ENCODE assay signal across 16 cellular contexts in the genomic region with DNA sequence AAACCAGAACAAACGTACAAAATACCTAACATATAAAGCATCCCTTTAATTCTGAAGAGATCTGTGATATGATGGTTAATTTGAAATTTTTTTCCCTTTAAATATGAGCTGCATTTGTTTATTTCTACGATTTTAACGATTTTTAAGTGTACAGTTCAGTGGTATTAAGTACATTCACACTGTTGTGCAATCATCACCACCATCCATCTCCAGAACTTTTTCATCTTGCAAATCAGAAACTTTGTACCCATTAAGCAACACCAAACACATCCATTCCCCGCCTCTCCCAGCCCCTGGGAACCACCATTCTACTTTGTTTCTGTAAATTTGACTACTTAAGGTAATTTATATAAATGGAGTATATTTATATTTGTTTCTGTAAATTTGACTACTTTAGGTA. TPM values are rescaled to one million over a fixed set of nuclear protein-coding genes. Genes with fewer than 3 reads are reported as not detected.
DNase-seq lines count a peak whose midpoint lies in the region; ATAC-seq, FAIRE-seq and TF ChIP-seq lines count a peak whose summit lies in the region.
"Had no signal": no experiment of that assay in that cellular context is flagged by ENCODE, and none has a peak within 500 bp of the region (broad histone marks: within the 10 kb centered on the region; RNA-seq: fewer than 3 reads in every experiment).

No MANE protein-coding gene starts in this region.

- in situ Hi-C loops in IMR-90 (cut with MboI; ENCODE audit: low sequenced_read_pairs): no loop called here

- H4K8ac ChIP-seq in IMR-90 (ENCODE audit: low read depth in 2 of 2, low read length in 2 of 2) (no peak overlapping the region), H1 (ENCODE audit: extremely low read depth, insufficient read depth, low read length) (no peak overlapping the region)

- H3K4ac ChIP-seq in IMR-90 (ENCODE audit: low read depth, low read length) (no peak overlapping the region), H1 (replicated peaks; ENCODE audit: insufficient read length, low read depth, low read length) (no peak overlapping the region)

- POLR2A ChIA-PET in IMR-90 (lab: Charles Lee; ENCODE audit: unreplicated experiment): no interaction called here
- POLR2A ChIA-PET in H1 (lab: Charles Lee; ENCODE audit: partially characterized antibody): no interaction called here

- H3K4me1 ChIP-seq in IMR-90 (ENCODE audit: control insufficient read depth, insufficient read depth, low read length) (peaks cover 14% of the 10 kb centered on the region), H1 (replicated peaks in 1 of 4; ENCODE audit: control insufficient read depth in 3 of 4, insufficient read depth in 4 of 4, low read length in 3 of 4) (peaks cover 0 to 5% (median 4%) of the 10 kb centered on the region in 4 experiments; a peak in 4 of 7 replicates), right lobe of liver (peaks cover 0 to 46% (median 17%) of the 10 kb centered on the region in 4 donors)

- H4K91ac ChIP-seq in IMR-90 (ENCODE audit: insufficient read depth, low read depth, low read length) (no peak overlapping the region), H1 (replicated peaks; ENCODE audit: insufficient read length, low read length) (no peak overlapping the region)

- TF ChIP-seq RAD21 in IMR-90 (IDR thresholded peaks at IDR 0.05; ENCODE audit: low read length) (no peak), H1 (IDR thresholded peaks at IDR 0.05 in 1 of 2, conservative IDR thresholded peaks at IDR 0.05 in 1 of 2; ENCODE audit: low read depth in 2 of 2, low read length in 2 of 2) (no peak)

- H3K4me3 ChIP-seq in IMR-90 (ENCODE audit: insufficient read depth, low read depth, low read length): no peak overlapping the region
- H3K4me3 ChIP-seq in H1 (ENCODE audit: extremely low read depth in 1 of 4, insufficient read depth in 2 of 4, low read depth in 3 of 4, low read length in 4 of 4): no peak overlapping the region
- no peak overlapping the region for H3K4me3 ChIP-seq in right lobe of liver
- H3K4me3 ChIP-seq: HAP-1 had no signal

- H4K20me1 ChIP-seq in IMR-90 (ENCODE audit: insufficient read depth, low read length): peaks cover 41% of the 10 kb centered on the region
- peaks cover 2% of the 10 kb centered on the region in 2 experiments for H4K20me1 ChIP-seq in H1 (replicated peaks in 1 of 2; ENCODE audit: control insufficient read depth in 1 of 2, insufficient read depth in 2 of 2, low read length in 2 of 2)

- dilution Hi-C loops in IMR-90 (cut with HindIII; ENCODE audit: low sequenced_read_pairs, unreplicated experiment): no loop called here

- ATAC-seq in IMR-90 (ENCODE audit: low read depth): no peak
- peak; percentile 69 to 85 (median 74) for ATAC-seq in right lobe of liver
- ATAC-seq in HG03135 (IDR thresholded peaks at IDR 0.05; ENCODE audit: unreplicated experiment): no peak

- no peak overlapping the region for H3K56ac ChIP-seq in IMR-90 (ENCODE audit: extremely low read depth, insufficient read depth, low read length)
- no peak overlapping the region for H3K56ac ChIP-seq in H1 (replicated peaks; ENCODE audit: insufficient read length, low read depth, low read length)

- TF ChIP-seq EP300 in H1 (IDR thresholded peaks at IDR 0.05; ENCODE audit: borderline replicate concordance in 1 of 2, low read depth in 2 of 2, low read length in 2 of 2): no peak

- no CpG with 5 or more reads among the region's 4 CpGs for WGBS in IMR-90 (ENCODE audit: extremely low coverage in 2 of 2, insufficient read length in 1 of 2), 2 experiments
- WGBS in H1 (ENCODE audit: extremely low coverage in 1 of 2, insufficient coverage in 1 of 2, insufficient read length in 1 of 2, insufficient replicate concordance in 2 of 2, low coverage in 1 of 2, low lambda C conversion rate in 2 of 2, missing lambda C conversion rate in 1 of 2), 2 experiments: 80% methylated on average over 4 of the region's 4 CpGs; no CpG with 5 or more reads in 1 of the 2 experiments
- 25% methylated on average over 4 of the region's 4 CpGs for WGBS in right lobe of liver (ENCODE audit: insufficient coverage, low coverage, low lambda C conversion rate, missing lambda C conversion rate)

- no peak overlapping the region for H3K23ac ChIP-seq in IMR-90 (ENCODE audit: low read depth, low read length)
- no peak overlapping the region for H3K23ac ChIP-seq in H1 (ENCODE audit: insufficient read length)

- H3K14ac ChIP-seq in IMR-90 (replicated peaks; ENCODE audit: low read depth, low read length) (no peak overlapping the region), H1 (ENCODE audit: insufficient read length) (no peak overlapping the region)

- BruUV-seq in IMR-90 (replicated peaks; lab: Mats Ljungman, UMichigan): no TSS peak

- H3K9me3 ChIP-seq in IMR-90 (ENCODE audit: control insufficient read depth, insufficient read depth, low read length) (no peaks in the 10 kb centered on the region), H1 (ENCODE audit: insufficient read depth in 2 of 2, low read depth in 1 of 2, low read length in 1 of 2) (no peaks in the 10 kb centered on the region), right lobe of liver (no peaks in the 10 kb centered on the region)
- H3K9me3 ChIP-seq: Caco-2, HAP-1 had no signal

- H3K36me3 ChIP-seq in IMR-90 (ENCODE audit: control insufficient read depth, insufficient read depth, low read length) (peaks cover 6% of the 10 kb centered on the region), H1 (ENCODE audit: control insufficient read depth in 2 of 4, insufficient read depth in 4 of 4, low read length in 3 of 4) (no peaks in the 10 kb centered on the region; a peak in 1 of 8 replicates), right lobe of liver (no peaks in the 10 kb centered on the region)
- H3K36me3 ChIP-seq: HAP-1 had no signal

- H3K9ac ChIP-seq in IMR-90 (ENCODE audit: low read depth, low read length): no peak overlapping the region
- H3K9ac ChIP-seq in H1 (replicated peaks in 1 of 4; ENCODE audit: extremely low read depth in 1 of 4, low read depth in 3 of 4, low read length in 3 of 4): no peak overlapping the region

- no peak overlapping the region for H3K4me2 ChIP-seq in IMR-90 (ENCODE audit: low read depth, low read length)
- H3K4me2 ChIP-seq in H1 (ENCODE audit: insufficient read depth in 1 of 2, low read depth in 2 of 2, low read length in 2 of 2): no peak overlapping the region

- peaks cover 13% of the 10 kb centered on the region for H3K9me1 ChIP-seq in IMR-90 (ENCODE audit: insufficient read depth, low read length)

- H4K5ac ChIP-seq in IMR-90 (ENCODE audit: low read depth, low read length): no peak overlapping the region
- no peak overlapping the region for H4K5ac ChIP-seq in H1 (ENCODE audit: insufficient read length, low read depth, low read length)

- no peak overlapping the region for H2AFZ ChIP-seq in IMR-90 (replicated peaks; ENCODE audit: low read length, poor library complexity)
- H2AFZ ChIP-seq in H1 (ENCODE audit: low read length): no peak overlapping the region

- H2BK120ac ChIP-seq in IMR-90 (ENCODE audit: low read depth, low read length) (no peak overlapping the region), H1 (replicated peaks; ENCODE audit: low read depth, low read length) (no peak overlapping the region)

- FAIRE-seq in GM12892 (lab: Jason Lieb, UNC) (peak; percentile 9), H1 (lab: Jason Lieb, UNC) (no peak), D721Med (lab: Jason Lieb, UNC) (no peak)

- no peaks in the 10 kb centered on the region for H3K27me3 ChIP-seq in IMR-90 (ENCODE audit: control insufficient read depth, insufficient read depth, low read length)
- no peaks in the 10 kb centered on the region for H3K27me3 ChIP-seq in H1 (replicated peaks in 1 of 4; ENCODE audit: control insufficient read depth in 3 of 4, extremely low read depth in 1 of 4, insufficient read depth in 3 of 4, low read length in 3 of 4)
- H3K27me3 ChIP-seq in right lobe of liver: no peaks in the 10 kb centered on the region

- no peak overlapping the region for H3K27ac ChIP-seq in IMR-90 (ENCODE audit: insufficient read depth, low read length)
- no peak overlapping the region for H3K27ac ChIP-seq in H1 (ENCODE audit: low read depth, low read length)
- peak overlapping the region in 2 of 3 donors; percentile 16 to 44 for H3K27ac ChIP-seq in right lobe of liver
- H3K27ac ChIP-seq: C4-2B had no signal

- no peak overlapping the region for H2AK5ac ChIP-seq in IMR-90 (ENCODE audit: low read depth, low read length)
- no peak overlapping the region for H2AK5ac ChIP-seq in H1 (ENCODE audit: low read depth, low read length)

- TF ChIP-seq POLR2A in GM12892 (IDR thresholded peaks at IDR 0.05; ENCODE audit: low read depth, low read length): no peak
- no peak for TF ChIP-seq POLR2A in IMR-90 (IDR thresholded peaks at IDR 0.05; ENCODE audit: low read depth, low read length)
- TF ChIP-seq POLR2A in H1 (IDR thresholded peaks at IDR 0.05; ENCODE audit: control extremely low read depth in 1 of 2, low read depth in 2 of 2, low read length in 2 of 2): no peak
- TF ChIP-seq POLR2A in right lobe of liver (IDR thresholded peaks at IDR 0.05): no peak

- no peak overlapping the region for H3K18ac ChIP-seq in IMR-90 (ENCODE audit: low read depth, low read length)
- H3K18ac ChIP-seq in H1 (ENCODE audit: extremely low read depth, low read length): no peak overlapping the region

- H3K23me2 ChIP-seq in H1 (ENCODE audit: low read depth, low read length): no peaks in the 10 kb centered on the region

- intact Hi-C loops in IMR-90 (cut with micrococcal nuclease) (no loop called here), right lobe of liver (cut with DNase I) (no loop called here), posterior vena cava (cut with DNase I) (no loop called here)

- DNase-seq in GM12892 (ENCODE audit: insufficient read length) (no peak), IMR-90 (no peak), H1 (ENCODE audit: low read depth in 1 of 2, low spot score in 2 of 2) (no peak), right lobe of liver (no peak), D721Med (ENCODE audit: insufficient read length, low spot score) (no peak), posterior vena cava (ENCODE audit: low spot score) (no peak)
- DNase-seq: AML-193; Caco-2; CD4-positive, alpha-beta T cell; DMS153; DMS79; GDM1; GOT3 had no signal

- H2BK15ac ChIP-seq in IMR-90 (ENCODE audit: low read depth, low read length): no peak overlapping the region
- H2BK15ac ChIP-seq in H1 (ENCODE audit: low read length): no peak overlapping the region

- H2BK20ac ChIP-seq in IMR-90 (ENCODE audit: low read depth, low read length) (no peak overlapping the region), H1 (ENCODE audit: low read length) (no peak overlapping the region)

- CTCF ChIA-PET in IMR-90 (lab: Yijun Ruan, JAX): no interaction called here
- CTCF ChIA-PET in H1 (lab: Charles Lee; ENCODE audit: partially characterized antibody): no interaction called here

- H3K79me2 ChIP-seq in H1 (ENCODE audit: control insufficient read depth in 1 of 2, insufficient read depth in 2 of 2, low read length in 2 of 2): 0 out of 4 replicates have a peak, but pooled peaks cover 0 to 4% of the 10 kb centered on the region in 2 experiments

- no peak overlapping the region for H2AK9ac ChIP-seq in IMR-90 (replicated peaks; ENCODE audit: low read depth, low read length, poor library complexity)

- H3K79me1 ChIP-seq in IMR-90 (ENCODE audit: low read depth in 1 of 2, low read length in 2 of 2) (peaks cover 42 to 75% of the 10 kb centered on the region in 2 experiments), H1 (ENCODE audit: low read depth, low read length) (no peaks in the 10 kb centered on the region)

- TF ChIP-seq CTCF in IMR-90 (conservative IDR thresholded peaks at IDR 0.05; ENCODE audit: low read depth, low read length) (no peak), H1 (IDR thresholded peaks at IDR 0.05; ENCODE audit: control extremely low read depth in 1 of 3, insufficient read depth in 1 of 3, low read depth in 1 of 3, low read length in 3 of 3) (no peak), right lobe of liver (IDR thresholded peaks at IDR 0.05) (no peak), D721Med (IDR thresholded peaks at IDR 0.05; ENCODE audit: insufficient read depth, missing control alignments) (no peak)

- no peak overlapping the region for H2BK12ac ChIP-seq in H1 (ENCODE audit: low read depth, low read length)

- H2BK5ac ChIP-seq in IMR-90 (ENCODE audit: low read depth, low read length, poor library complexity, severe bottlenecking): no peak overlapping the region
- H2BK5ac ChIP-seq in H1 (ENCODE audit: low read depth, low read length): no peak overlapping the region

RNA-seq across cellular contexts. Expression of a gene that starts 51.5 kb away (rescaled TPM):
- 71.4 TPM for polyA plus RNA-seq in GM12892 (2012; ENCODE audit: missing spikeins)
- total RNA-seq in IMR-90 (2012; rRNA removed) (80.5 and 87.8 TPM in 2 replicates), right lobe of liver (10 to 100 TPM; 59.1 to 94.9 (median 66.2) TPM), posterior vena cava (100 to 1,000 TPM; 332 to 380 TPM)
- polyA plus RNA-seq in IMR-90 (2012; rRNA removed) (216 and 229 TPM in 2 replicates), H1 (2011; rRNA removed) (67.0 and 74.9 TPM in 2 replicates)
- 110 and 154 TPM in 2 replicates for polyA plus RNA-seq in IMR-90 (2012; cell fraction: cytosol; rRNA removed)
- polyA plus RNA-seq in IMR-90 (2012; cell fraction: nucleus; rRNA removed; ENCODE audit: low replicate concordance): 236 and 307 TPM in 2 replicates
- total RNA-seq in H1 (2021; fragmentation: NEBNext Ultra II Directional; extraction: Animal tissue kit (Norgen Biotek cat#: 25700)): 172 and 179 TPM in 2 replicates
- 50.8 TPM for polyA plus RNA-seq in H1 (2011; cell fraction: cytosol; rRNA removed)
- 94.8 TPM for polyA plus RNA-seq in H1 (2011; cell fraction: nucleus; rRNA removed)
- 121 to 134 TPM (median 127 TPM) in 4 replicates for polyA plus RNA-seq in H1 (2012, experiment 1 of 2)
- polyA plus RNA-seq in H1 (2012, experiment 2 of 2): 56.4 TPM
- polyA plus RNA-seq in H1 (2013, experiment 1 of 2): 95.9 TPM
- 91.9 TPM for polyA plus RNA-seq in H1 (2013, experiment 2 of 2)
- 79.2 and 80.5 TPM in 2 replicates for polyA minus RNA-seq in H1 (2011; rRNA and poly(A)+ RNA removed)
- 69.9 TPM for polyA minus RNA-seq in H1 (2011; cell fraction: cytosol; rRNA and poly(A)+ RNA removed)
- polyA minus RNA-seq in H1 (2011; cell fraction: nucleus; rRNA and poly(A)+ RNA removed): 63.4 TPM

Comparison
In these comparisons a context has a peak if more than half of its experiments do, and no peak if none do; other contexts are left out.
1. ATAC-seq: peak in right lobe of liver (4 of 4); none in IMR-90 (single experiment) and HG03135 (single experiment).
2. H3K27ac ChIP-seq: peak in right lobe of liver (2 of 3); none in IMR-90 (single experiment) and H1 (single experiment).